39 cellular contexts compared by ENCODE assay signal in the genomic region with DNA sequence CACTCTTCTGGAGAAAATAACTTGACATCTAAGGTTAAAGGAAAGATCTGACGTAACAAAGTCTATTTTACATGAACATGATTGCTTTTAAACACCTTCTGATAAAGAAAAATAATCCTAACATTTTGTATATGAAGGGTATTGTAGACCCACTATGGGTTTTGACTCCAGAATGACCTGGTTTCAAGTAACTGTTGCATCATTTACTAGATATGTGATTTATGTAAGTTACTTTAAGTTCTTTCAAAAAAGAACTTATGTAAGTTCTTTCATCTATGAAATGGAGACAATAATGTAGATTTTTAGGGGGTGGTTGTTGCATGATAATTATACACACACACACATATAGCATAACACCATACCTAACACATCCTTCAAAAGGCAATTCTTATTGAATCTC.
"Had no signal": no experiment of that assay in that cellular context is flagged by ENCODE, and none has a peak within 500 bp of the region (broad histone marks: within the 10 kb centered on the region; RNA-seq: fewer than 3 reads in every experiment).

No MANE protein-coding gene starts in this region.

- H3K36me3 ChIP-seq: adrenal gland, ascending aorta, brain microvascular endothelial cell, breast epithelium, cardiac muscle cell had no signal

- DNase-seq: activated effector memory CD4-positive, alpha-beta T cell treated with anti-CD3 and anti-CD28 coated beads, Interleukin-2, amount 50 U/mL, for 16 hours; activated effector memory CD4-positive, alpha-beta T cell treated with Interleukin-2 at 50 U/mL for 16 hours; activated gamma-delta T cell; activated gamma-delta T cell treated with Interleukin-2 at 50 U/mL for 16 hours; activated naive CD4-positive, alpha-beta T cell treated with anti-CD3 and anti-CD28 coated beads for 36 hours; activated naive CD4-positive, alpha-beta T cell treated with anti-CD3 and anti-CD28 coated beads, Interleukin-2, amount 10 ng/mL, durations not matched to agents 7 days and 5 days; activated naive CD4-positive, alpha-beta T cell treated with anti-CD3 and anti-CD28 coated beads, Interleukin-2, amount 50 U/mL, for 16 hours; activated naive CD4-positive, alpha-beta T cell treated with Interleukin-2 at 50 U/mL for 16 hours; activated naive CD8-positive, alpha-beta T cell treated with anti-CD3 and anti-CD28 coated beads for 36 hours; activated naive CD8-positive, alpha-beta T cell treated with anti-CD3 and anti-CD28 coated beads, Interleukin-2, amount 10 ng/mL, durations not matched to agents 7 days and 5 days; activated naive CD8-positive, alpha-beta T cell treated with anti-CD3 and anti-CD28 coated beads, Interleukin-2, amount 50 U/mL, for 24 hours; activated T-cell treated with anti-CD3 and anti-CD28 coated beads for 4 hours; activated T-cell treated with anti-CD3 and anti-CD28 coated beads, Interleukin-2, amount 50 U/mL, for 1 hour; activated T-cell treated with anti-CD3 and anti-CD28 coated beads, Interleukin-2, amount 50 U/mL, for 24 hours; activated T-cell treated with anti-CD3 and anti-CD28 coated beads, Interleukin-2, amount 50 U/mL, for 4 hours; activated T-cell treated with anti-CD3 and anti-CD28 coated beads, Interleukin-2, amount 50 U/mL, for 48 hours; activated T-cell treated with anti-CD3 and anti-CD28 coated beads, Interleukin-2, amount 50 U/mL, for 72 hours; adrenal gland; amygdala; anterior cingulate cortex; aorta; body of pancreas; brain microvascular endothelial cell; caudate nucleus; central memory CD4-positive, alpha-beta T cell; cerebellar nuclear complex had no signal

- H3K4me1 Mint-ChIP-seq: activated naive CD4-positive, alpha-beta T cell treated with anti-CD3 and anti-CD28 coated beads, Interleukin-2, amount 10 ng/mL, durations not matched to agents 7 days and 5 days; activated naive CD4-positive, alpha-beta T cell treated with anti-CD3 and anti-CD28 coated beads, Interleukin-2, amount 50 U/mL, for 24 hours; activated naive CD8-positive, alpha-beta T cell treated with anti-CD3 and anti-CD28 coated beads for 36 hours; activated naive CD8-positive, alpha-beta T cell treated with anti-CD3 and anti-CD28 coated beads, Interleukin-2, amount 10 ng/mL, durations not matched to agents 7 days and 5 days; activated naive CD8-positive, alpha-beta T cell treated with anti-CD3 and anti-CD28 coated beads, Interleukin-2, amount 50 U/mL, for 24 hours; activated T-helper 17 cell treated with anti-CD3 and anti-CD28 coated beads, Interleukin-2, amount 50 U/mL, for 72 hours; brain; central memory CD8-positive, alpha-beta T cell had no signal

- H3K9me3 ChIP-seq: adrenal gland, ascending aorta, body of pancreas, breast epithelium had no signal

- H3K27me3 ChIP-seq: adrenal gland, ascending aorta, body of pancreas, brain microvascular endothelial cell, breast epithelium, cardiac muscle cell had no signal

- H3K4me3 Mint-ChIP-seq: activated naive CD4-positive, alpha-beta T cell treated with anti-CD3 and anti-CD28 coated beads for 36 hours; activated naive CD4-positive, alpha-beta T cell treated with anti-CD3 and anti-CD28 coated beads, Interleukin-2, amount 10 ng/mL, durations not matched to agents 7 days and 5 days; activated naive CD4-positive, alpha-beta T cell treated with anti-CD3 and anti-CD28 coated beads, Interleukin-2, amount 50 U/mL, for 24 hours; activated naive CD8-positive, alpha-beta T cell; activated naive CD8-positive, alpha-beta T cell treated with anti-CD3 and anti-CD28 coated beads for 36 hours; activated naive CD8-positive, alpha-beta T cell treated with anti-CD3 and anti-CD28 coated beads, Interleukin-2, amount 10 ng/mL, durations not matched to agents 7 days and 5 days; activated naive CD8-positive, alpha-beta T cell treated with anti-CD3 and anti-CD28 coated beads, Interleukin-2, amount 50 U/mL, for 24 hours; activated T-cell treated with anti-CD3 and anti-CD28 coated beads, Interleukin-2, amount 50 U/mL, for 24 hours; activated T-cell treated with anti-CD3 and anti-CD28 coated beads, Interleukin-2, amount 50 U/mL, for 4 hours; activated T-cell treated with anti-CD3 and anti-CD28 coated beads, Interleukin-2, amount 50 U/mL, for 72 hours; activated T-helper 1 cell treated with anti-CD3 and anti-CD28 coated beads, Interleukin-12 subunit alpha, Interleukin-12 subunit beta, Interleukin-2, Interleukin-4 antibody, amounts not matched to agents 30 ng/mL and 10 ng/mL and 1 ng/mL, durations not matched to agents 14 hours and 24 hours and 36 hours; activated T-helper 17 cell treated with anti-CD3 and anti-CD28 coated beads, Interleukin-2, amount 50 U/mL, for 72 hours; brain; central memory CD8-positive, alpha-beta T cell had no signal

- H3K4me1 ChIP-seq: adrenal gland, ascending aorta, body of pancreas, breast epithelium had no signal

- H3K27me3 Mint-ChIP-seq: activated naive CD4-positive, alpha-beta T cell treated with anti-CD3 and anti-CD28 coated beads, Interleukin-2, amount 10 ng/mL, durations not matched to agents 7 days and 5 days; activated naive CD8-positive, alpha-beta T cell treated with anti-CD3 and anti-CD28 coated beads, Interleukin-2, amount 10 ng/mL, durations not matched to agents 7 days and 5 days; activated naive CD8-positive, alpha-beta T cell treated with anti-CD3 and anti-CD28 coated beads, Interleukin-2, amount 50 U/mL, for 24 hours; activated T-cell treated with anti-CD3 and anti-CD28 coated beads, Interleukin-2, amount 50 U/mL, for 24 hours; brain had no signal

- H3K9me3 Mint-ChIP-seq: activated naive CD4-positive, alpha-beta T cell treated with anti-CD3 and anti-CD28 coated beads for 36 hours; activated naive CD4-positive, alpha-beta T cell treated with anti-CD3 and anti-CD28 coated beads, Interleukin-2, amount 10 ng/mL, durations not matched to agents 7 days and 5 days; activated naive CD4-positive, alpha-beta T cell treated with anti-CD3 and anti-CD28 coated beads, Interleukin-2, amount 50 U/mL, for 24 hours; activated naive CD4-positive, alpha-beta T cell treated with anti-CD3 and anti-CD28 coated beads, Interleukin-2, amount 50 U/mL, for 72 hours; activated naive CD8-positive, alpha-beta T cell treated with anti-CD3 and anti-CD28 coated beads for 36 hours; activated naive CD8-positive, alpha-beta T cell treated with anti-CD3 and anti-CD28 coated beads, Interleukin-2, amount 10 ng/mL, durations not matched to agents 7 days and 5 days; activated naive CD8-positive, alpha-beta T cell treated with anti-CD3 and anti-CD28 coated beads, Interleukin-2, amount 50 U/mL, for 24 hours; activated T-cell treated with anti-CD3 and anti-CD28 coated beads, Interleukin-2, amount 50 U/mL, for 24 hours; activated T-cell treated with anti-CD3 and anti-CD28 coated beads, Interleukin-2, amount 50 U/mL, for 4 hours; activated T-cell treated with anti-CD3 and anti-CD28 coated beads, Interleukin-2, amount 50 U/mL, for 72 hours; activated T-helper 1 cell treated with anti-CD3 and anti-CD28 coated beads, Interleukin-12 subunit alpha, Interleukin-12 subunit beta, Interleukin-2, Interleukin-4 antibody, amounts not matched to agents 30 ng/mL and 10 ng/mL and 1 ng/mL, durations not matched to agents 14 hours and 24 hours and 36 hours; activated T-helper 17 cell treated with anti-CD3 and anti-CD28 coated beads, Interleukin-2, amount 50 U/mL, for 72 hours; activated T-helper 2 cell treated with anti-CD3 and anti-CD28 coated beads, Interferon-gamma antibody, Interleukin-2, Interleukin-4, amounts not matched to agents 10 μg/mL and 5 μg/mL and 100 μg/mL, durations not matched to agents 14 hours and 24 hours and 36 hours; brain; central memory CD8-positive, alpha-beta T cell had no signal

- H3K27ac ChIP-seq: adrenal gland, ascending aorta, body of pancreas, brain microvascular endothelial cell, breast epithelium had no signal

- ATAC-seq: activated naive CD4-positive, alpha-beta T cell treated with anti-CD3 and anti-CD28 coated beads, Interleukin-2, amount 50 U/mL, for 72 hours; activated naive CD8-positive, alpha-beta T cell treated with anti-CD3 and anti-CD28 coated beads, Interleukin-2, amount 50 U/mL, for 24 hours; activated T-cell treated with anti-CD3 and anti-CD28 coated beads, Interleukin-2, amount 50 U/mL, for 4 hours; activated T-cell treated with anti-CD3 and anti-CD28 coated beads, Interleukin-2, amount 50 U/mL, for 72 hours; activated T-helper 17 cell treated with anti-CD3 and anti-CD28 coated beads, Interleukin-2, amount 50 U/mL, for 72 hours; body of pancreas had no signal

- FAIRE-seq: astrocyte, bronchial epithelial cell had no signal

- H3K27ac Mint-ChIP-seq: activated naive CD4-positive, alpha-beta T cell treated with anti-CD3 and anti-CD28 coated beads for 36 hours; activated naive CD4-positive, alpha-beta T cell treated with anti-CD3 and anti-CD28 coated beads, Interleukin-2, amount 10 ng/mL, durations not matched to agents 7 days and 5 days; activated naive CD4-positive, alpha-beta T cell treated with anti-CD3 and anti-CD28 coated beads, Interleukin-2, amount 50 U/mL, for 24 hours; activated naive CD4-positive, alpha-beta T cell treated with anti-CD3 and anti-CD28 coated beads, Interleukin-2, amount 50 U/mL, for 72 hours; activated naive CD8-positive, alpha-beta T cell; activated naive CD8-positive, alpha-beta T cell treated with anti-CD3 and anti-CD28 coated beads for 36 hours; activated naive CD8-positive, alpha-beta T cell treated with anti-CD3 and anti-CD28 coated beads, Interleukin-2, amount 10 ng/mL, durations not matched to agents 7 days and 5 days; activated naive CD8-positive, alpha-beta T cell treated with anti-CD3 and anti-CD28 coated beads, Interleukin-2, amount 50 U/mL, for 24 hours; activated T-cell treated with anti-CD3 and anti-CD28 coated beads, Interleukin-2, amount 50 U/mL, for 24 hours; activated T-cell treated with anti-CD3 and anti-CD28 coated beads, Interleukin-2, amount 50 U/mL, for 72 hours; activated T-helper 1 cell treated with anti-CD3 and anti-CD28 coated beads, Interleukin-12 subunit alpha, Interleukin-12 subunit beta, Interleukin-2, Interleukin-4 antibody, amounts not matched to agents 30 ng/mL and 10 ng/mL and 1 ng/mL, durations not matched to agents 14 hours and 24 hours and 36 hours; activated T-helper 17 cell treated with anti-CD3 and anti-CD28 coated beads, Interleukin-2, amount 50 U/mL, for 72 hours; activated T-helper 2 cell treated with anti-CD3 and anti-CD28 coated beads, Interferon-gamma antibody, Interleukin-2, Interleukin-4, amounts not matched to agents 10 μg/mL and 5 μg/mL and 100 μg/mL, durations not matched to agents 14 hours and 24 hours and 36 hours; brain had no signal

- H3K36me3 Mint-ChIP-seq: activated naive CD4-positive, alpha-beta T cell treated with anti-CD3 and anti-CD28 coated beads, Interleukin-2, amount 10 ng/mL, durations not matched to agents 7 days and 5 days; activated naive CD4-positive, alpha-beta T cell treated with anti-CD3 and anti-CD28 coated beads, Interleukin-2, amount 50 U/mL, for 24 hours; activated naive CD4-positive, alpha-beta T cell treated with anti-CD3 and anti-CD28 coated beads, Interleukin-2, amount 50 U/mL, for 72 hours; activated naive CD8-positive, alpha-beta T cell; activated naive CD8-positive, alpha-beta T cell treated with anti-CD3 and anti-CD28 coated beads for 36 hours; activated naive CD8-positive, alpha-beta T cell treated with anti-CD3 and anti-CD28 coated beads, Interleukin-2, amount 10 ng/mL, durations not matched to agents 7 days and 5 days; brain had no signal

- H3K4me3 ChIP-seq: adrenal gland, ascending aorta, body of pancreas, breast epithelium, cardiac muscle cell had no signal
